21 cellular contexts compared by ENCODE assay signal in genomic region chr16:24497405-24497804, GRCh38. TPM values are rescaled to one million over a fixed set of nuclear protein-coding genes. Genes with fewer than 3 reads are reported as not detected.
DNase-seq lines count a peak whose midpoint lies in the region; ATAC-seq and TF ChIP-seq lines count a peak whose summit lies in the region.
"Had no signal": no experiment of that assay in that cellular context is flagged by ENCODE, and none has a peak within 500 bp of the region (broad histone marks: within the 10 kb centered on the region; RNA-seq: fewer than 3 reads in every experiment).

No MANE protein-coding gene starts in this region.

- H3K27me3 Mint-ChIP-seq in HFFc6 (ENCODE audit: insufficient read depth): peaks cover 10% of the 10 kb centered on the region

- no peaks in the 10 kb centered on the region for H3K9me3 Mint-ChIP-seq in HFFc6
- H3K9me3 Mint-ChIP-seq: activated naive CD4-positive, alpha-beta T cell treated with anti-CD3 and anti-CD28 coated beads, Interleukin-2, amount 10 ng/mL, durations not matched to agents 7 days and 5 days; activated T-cell treated with anti-CD3 and anti-CD28 coated beads, Interleukin-2, amount 50 U/mL, for 4 hours; neural progenitor cell had no signal

- H3K27ac Mint-ChIP-seq in HFFc6: no peak overlapping the region
- H3K27ac Mint-ChIP-seq: activated naive CD4-positive, alpha-beta T cell treated with anti-CD3 and anti-CD28 coated beads, Interleukin-2, amount 10 ng/mL, durations not matched to agents 7 days and 5 days; neural progenitor cell had no signal

- no peak for ATAC-seq in HG03460 (IDR thresholded peaks at IDR 0.05; ENCODE audit: unreplicated experiment)
- ATAC-seq: activated T-cell treated with anti-CD3 and anti-CD28 coated beads, Interleukin-2, amount 50 U/mL, for 4 hours; left ventricle myocardium superior; mucosa of descending colon had no signal

- no peak; the same call in 1 of the 2 replicates for TF ChIP-seq CTCF in HFFc6 (IDR thresholded peaks at IDR 0.05)

- no peak overlapping the region for H3K4me3 Mint-ChIP-seq in HFFc6
- H3K4me3 Mint-ChIP-seq: activated naive CD4-positive, alpha-beta T cell treated with anti-CD3 and anti-CD28 coated beads, Interleukin-2, amount 10 ng/mL, durations not matched to agents 7 days and 5 days; activated T-cell treated with anti-CD3 and anti-CD28 coated beads, Interleukin-2, amount 50 U/mL, for 4 hours; neural progenitor cell had no signal

- DNase-seq in NCI-H2171 treated with DMSO at 0.1 percent for 48 hours (lab: John Stamatoyannopoulos, UW) (peak; percentile 4), NCI-H2171 (lab: John Stamatoyannopoulos, UW) (no peak), HFFc6 (peak; percentile 44), amniotic epithelial cell (ENCODE audit: low read depth) (peak; percentile 19), iPS DF 19.7 (ENCODE audit: low read depth, low spot score) (peak; percentile 28), NK-92 (lab: John Stamatoyannopoulos, UW; ENCODE audit: unreplicated experiment) (no peak)
- DNase-seq in stimulated activated CD4-positive, alpha-beta T cell treated with anti-CD3 and anti-CD28 coated beads, Interleukin-4, amount 100 ng/mL, for 4 hours: no peak
- DNase-seq: 8988T; activated naive CD4-positive, alpha-beta T cell treated with anti-CD3 and anti-CD28 coated beads, Interleukin-2, amount 10 ng/mL, durations not matched to agents 7 days and 5 days; activated T-cell treated with anti-CD3 and anti-CD28 coated beads, Interleukin-2, amount 50 U/mL, for 4 hours; C1 segment of cervical spinal cord; DMS153; KG1; left ventricle myocardium superior; mucosa of descending colon; NCI-H2029 treated with DMSO at 0.1 percent for 48 hours; NCI-H526 treated with DMSO at 0.1 percent for 48 hours; substantia nigra; uterus had no signal

- H3K4me1 Mint-ChIP-seq in HFFc6 (ENCODE audit: low read depth): peaks cover 12% of the 10 kb centered on the region
- H3K4me1 Mint-ChIP-seq: activated naive CD4-positive, alpha-beta T cell treated with anti-CD3 and anti-CD28 coated beads, Interleukin-2, amount 10 ng/mL, durations not matched to agents 7 days and 5 days had no signal

- no peaks in the 10 kb centered on the region for H3K36me3 Mint-ChIP-seq in HFFc6 (ENCODE audit: low read depth)
- H3K36me3 Mint-ChIP-seq: activated naive CD4-positive, alpha-beta T cell treated with anti-CD3 and anti-CD28 coated beads, Interleukin-2, amount 10 ng/mL, durations not matched to agents 7 days and 5 days; neural progenitor cell had no signal

RNA-seq across cellular contexts. Expression of gene RBBP6, which starts 42.0 kb away (rescaled TPM):
- 10 to 100 TPM; 25.5 to 31.1 (median 29.4) TPM for total RNA-seq in HFFc6 (2021; fragmentation: NEBNext Ultra II Directional; extraction: Animal tissue kit (Norgen Biotek cat#: 25700))

Comparison
In these comparisons a context has a peak if more than half of its experiments do, and no peak if none do; other contexts are left out.
1. DNase-seq: peak in NCI-H2171 treated with DMSO at 0.1 percent for 48 hours (single experiment), HFFc6 (single experiment), amniotic epithelial cell (single experiment) and iPS DF 19.7 (single experiment); none in NCI-H2171 (single experiment), NK-92 (single experiment) and stimulated activated CD4-positive, alpha-beta T cell treated with anti-CD3 and anti-CD28 coated beads, Interleukin-4, amount 100 ng/mL, for 4 hours (0 of 2).